In the genomic region with DNA sequence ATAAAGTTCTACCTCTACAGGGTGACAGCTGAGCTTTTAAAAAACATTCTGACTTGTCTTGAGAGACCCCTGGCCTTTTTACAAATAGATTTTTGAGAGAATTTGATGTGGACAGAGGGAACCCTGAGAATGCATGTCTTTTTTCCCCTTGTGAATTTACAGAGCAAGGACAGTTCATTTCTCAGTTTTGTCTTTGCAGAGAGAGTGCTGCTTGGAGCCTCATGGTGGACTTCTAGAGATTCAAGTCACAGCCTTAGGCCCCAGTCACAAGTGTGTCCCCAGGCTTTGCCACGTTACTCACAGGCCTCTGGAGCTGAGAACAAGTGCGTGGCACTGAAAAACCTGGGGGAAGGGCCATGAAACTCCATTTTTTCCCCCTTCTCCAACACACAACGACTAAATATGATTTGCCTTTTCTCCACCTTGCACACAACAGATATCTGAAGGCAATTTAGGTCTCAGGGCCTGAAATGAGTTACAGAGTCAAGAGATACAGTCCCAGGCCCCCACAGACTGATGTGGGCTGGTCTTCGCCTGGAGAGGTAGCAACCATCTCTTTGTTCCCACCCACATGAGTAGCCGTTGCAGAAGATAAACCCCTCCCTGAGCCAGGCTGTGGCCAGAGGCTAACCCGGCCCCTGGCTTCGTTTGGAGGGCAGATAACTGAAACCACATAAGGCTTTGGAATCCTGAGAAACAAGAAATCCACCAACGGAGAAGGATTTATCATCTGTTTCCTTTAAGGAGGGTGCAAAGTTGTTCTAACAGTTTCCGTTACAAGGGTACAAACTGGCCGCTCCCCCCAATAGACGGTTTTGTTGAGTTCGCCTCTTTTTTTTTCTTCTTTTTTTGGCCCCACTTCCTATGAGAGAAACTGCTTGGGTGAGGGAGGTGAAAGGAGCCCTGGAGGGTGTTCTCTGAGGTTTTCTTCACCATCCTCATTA, we compare ENCODE assay signal across 8 cellular contexts. TPM values are rescaled to one million over a fixed set of nuclear protein-coding genes. Genes with fewer than 3 reads are reported as not detected.
A peak's percentile ranks its signal among the peaks of the same experiment; 100 is the strongest.
DNase-seq lines count a peak whose midpoint lies in the region; ATAC-seq, FAIRE-seq and TF ChIP-seq lines count a peak whose summit lies in the region.

No MANE protein-coding gene starts in this region.

- FAIRE-seq in pancreas (lab: Jason Lieb, UNC), result no peak

- H3K9me3 Mint-ChIP-seq in CD4-positive, CD25-positive, alpha-beta regulatory T cell, result no peaks in the 10 kb centered on the region
- H3K9me3 Mint-ChIP-seq in activated naive CD8-positive, alpha-beta T cell treated with anti-CD3 and anti-CD28 coated beads, Interleukin-2, amount 50 U/mL, for 24 hours, result no peaks in the 10 kb centered on the region

- H3K4me2 ChIP-seq in GM23248 (ENCODE audit: unreplicated experiment) (peak overlapping the region; percentile 98), OCI-LY7 (ENCODE audit: low read length) (peak overlapping the region; percentile 84)

- WGBS in GM23248 (ENCODE audit: low coverage in 1 of 2, low lambda C conversion rate in 2 of 2, missing lambda C conversion rate in 2 of 2), 2 experiments, result 7 to 10% methylated on average over 12 of the region's 12 CpGs
- 6 to 7% methylated on average over 12 of the region's 12 CpGs for WGBS in heart right ventricle, 2 donors
- 23 to 25% methylated on average over 12 of the region's 12 CpGs for WGBS in pancreas, 2 donors

- H3K4me3 Mint-ChIP-seq in CD4-positive, CD25-positive, alpha-beta regulatory T cell, result peak overlapping the region; percentile 96 to 100 (median 98)
- peak overlapping the region; percentile 85 for H3K4me3 Mint-ChIP-seq in activated naive CD8-positive, alpha-beta T cell treated with anti-CD3 and anti-CD28 coated beads, Interleukin-2, amount 50 U/mL, for 24 hours

- H3K79me2 ChIP-seq in GM23248 (ENCODE audit: insufficient read depth) (peaks cover 26% of the 10 kb centered on the region), OCI-LY7 (ENCODE audit: insufficient read depth, low read depth, low read length) (no peaks in the 10 kb centered on the region)

- peaks cover 58% of the 10 kb centered on the region for H3K4me1 ChIP-seq in CD4-positive, CD25-positive, alpha-beta regulatory T cell (ENCODE audit: control insufficient read depth, insufficient read depth, low read length, poor library complexity, severe bottlenecking)
- H3K4me1 ChIP-seq in GM23248 (ENCODE audit: insufficient read depth) (peaks cover 44% of the 10 kb centered on the region), OCI-LY7 (ENCODE audit: insufficient read depth, low read length, poor library complexity, severe bottlenecking) (peaks cover 56% of the 10 kb centered on the region), heart right ventricle (peaks cover 25 to 92% (median 82%) of the 10 kb centered on the region in 9 donors), pancreas (peaks cover 24 to 45% (median 31%) of the 10 kb centered on the region in 3 donors)

- CTCF ChIA-PET in OCI-LY7 (lab: Charles Lee; ENCODE audit: unreplicated experiment), result no interaction called here

- peak overlapping the region; percentile 93 to 100 (median 100) for H3K27ac Mint-ChIP-seq in CD4-positive, CD25-positive, alpha-beta regulatory T cell
- peak overlapping the region; percentile 94 for H3K27ac Mint-ChIP-seq in activated naive CD8-positive, alpha-beta T cell treated with anti-CD3 and anti-CD28 coated beads, Interleukin-2, amount 50 U/mL, for 24 hours

- H3K27me3 ChIP-seq in CD4-positive, CD25-positive, alpha-beta regulatory T cell (ENCODE audit: control insufficient read depth, insufficient read depth, low read length), result no peaks in the 10 kb centered on the region
- H3K27me3 ChIP-seq in GM23248 (replicated peaks; ENCODE audit: insufficient read depth) (no peaks in the 10 kb centered on the region), heart right ventricle (no peaks in the 10 kb centered on the region), pancreas (no peaks in the 10 kb centered on the region)

- H3K9me2 ChIP-seq in GM23248 (ENCODE audit: insufficient read depth) (no peaks in the 10 kb centered on the region), OCI-LY7 (ENCODE audit: insufficient read depth, low read length) (no peaks in the 10 kb centered on the region)

- H2AFZ ChIP-seq in GM23248, result peak overlapping the region; percentile 73
- H2AFZ ChIP-seq in OCI-LY7 (ENCODE audit: low read length), result peak overlapping the region; percentile 43; the same call in 1 of the 2 replicates

- peaks cover 3% of the 10 kb centered on the region for H3K36me3 ChIP-seq in CD4-positive, CD25-positive, alpha-beta regulatory T cell (ENCODE audit: control insufficient read depth, insufficient read depth, low read length)
- H3K36me3 ChIP-seq in GM23248 (ENCODE audit: low read depth), result peaks cover 14% of the 10 kb centered on the region; the same call in 1 of the 2 replicates
- H3K36me3 ChIP-seq in OCI-LY7 (ENCODE audit: insufficient read depth, low read length), result peaks cover 28% of the 10 kb centered on the region; the same call in 1 of the 2 replicates
- H3K36me3 ChIP-seq in heart right ventricle, result peaks cover 0 to 15% (median 0%) of the 10 kb centered on the region in 9 donors
- H3K36me3 ChIP-seq in pancreas, result no peaks in the 10 kb centered on the region

- no peaks in the 10 kb centered on the region for H3K9me3 ChIP-seq in CD4-positive, CD25-positive, alpha-beta regulatory T cell (ENCODE audit: control insufficient read depth in 2 of 2, low read length in 2 of 2)
- no peaks in the 10 kb centered on the region for H3K9me3 ChIP-seq in GM23248 (ENCODE audit: low read depth)
- no peaks in the 10 kb centered on the region for H3K9me3 ChIP-seq in OCI-LY7 (ENCODE audit: low read length)
- no peaks in the 10 kb centered on the region for H3K9me3 ChIP-seq in heart right ventricle
- no peaks in the 10 kb centered on the region for H3K9me3 ChIP-seq in pancreas

- H3K4me1 Mint-ChIP-seq in CD4-positive, CD25-positive, alpha-beta regulatory T cell, result peaks cover 19 to 82% (median 54%) of the 10 kb centered on the region in 4 donors
- peaks cover 76% of the 10 kb centered on the region for H3K4me1 Mint-ChIP-seq in activated naive CD8-positive, alpha-beta T cell treated with anti-CD3 and anti-CD28 coated beads, Interleukin-2, amount 50 U/mL, for 24 hours

- no peak for ATAC-seq in CD4-positive, CD25-positive, alpha-beta regulatory T cell (ENCODE audit: low read depth in 2 of 2)
- peak; percentile 11 for ATAC-seq in activated naive CD8-positive, alpha-beta T cell treated with anti-CD3 and anti-CD28 coated beads, Interleukin-2, amount 50 U/mL, for 24 hours
- ATAC-seq in heart right ventricle, result peak; percentile 23 to 64 (median 49)
- ATAC-seq in pancreas, result peak in 2 of 4 donors; percentile 7 to 17
- ATAC-seq in HG02642 (IDR thresholded peaks at IDR 0.05; ENCODE audit: poor library complexity, unreplicated experiment), result no peak

- POLR2A ChIA-PET in OCI-LY7 (lab: Charles Lee), result interaction anchor here (0.5 to 2.2 kb wide), 12 partner anchors 16 to 1516 kb away, joined by 3 to 12 read pairs (median 4); no protein-coding TSS in a partner anchor

- peaks cover 9% of the 10 kb centered on the region for H3K27me3 Mint-ChIP-seq in CD4-positive, CD25-positive, alpha-beta regulatory T cell
- H3K27me3 Mint-ChIP-seq in activated naive CD8-positive, alpha-beta T cell treated with anti-CD3 and anti-CD28 coated beads, Interleukin-2, amount 50 U/mL, for 24 hours, result peaks cover 1% of the 10 kb centered on the region

- BruUV-seq in OCI-LY7 (replicated peaks; lab: Mats Ljungman, UMichigan), result no TSS peak

- H3K36me3 Mint-ChIP-seq in CD4-positive, CD25-positive, alpha-beta regulatory T cell, result peaks cover 9% of the 10 kb centered on the region
- peaks cover 16% of the 10 kb centered on the region for H3K36me3 Mint-ChIP-seq in activated naive CD8-positive, alpha-beta T cell treated with anti-CD3 and anti-CD28 coated beads, Interleukin-2, amount 50 U/mL, for 24 hours (ENCODE audit: low read depth)

- DNase-seq in CD4-positive, CD25-positive, alpha-beta regulatory T cell, result peak in 2 of 3 donors; percentile 16 to 54
- DNase-seq in GM23248 (peak; percentile 89), OCI-LY7 (ENCODE audit: low spot score) (peak; percentile 66), heart right ventricle (peak; percentile 67 to 74), pancreas (peak in 2 of 6 donors; percentile 35 to 50), NCI-H446 (lab: John Stamatoyannopoulos, UW) (no peak)
- DNase-seq in activated naive CD8-positive, alpha-beta T cell treated with anti-CD3 and anti-CD28 coated beads, Interleukin-2, amount 50 U/mL, for 24 hours, result peak; percentile 56

- in situ Hi-C loops in GM23248 (cut with MboI), result loop anchor here (10.0 kb wide), 1 partner anchor 92 kb away; a partner anchor contains a TSS

- peaks cover 64% of the 10 kb centered on the region for H3F3A ChIP-seq in GM23248 (ENCODE audit: insufficient read depth)

- H4K20me1 ChIP-seq in GM23248 (ENCODE audit: insufficient read depth), result no peaks in the 10 kb centered on the region
- no peaks in the 10 kb centered on the region for H4K20me1 ChIP-seq in OCI-LY7 (ENCODE audit: insufficient read depth, low read length)

- intact Hi-C loops in OCI-LY7 (cut with micrococcal nuclease; ENCODE audit: unreplicated experiment), result loop anchor here (1.0 kb wide), 2 partner anchors 42 to 94 kb away; no protein-coding TSS in a partner anchor
- intact Hi-C loops in heart right ventricle (cut with DNase I), result loop anchor here in 6 of 10 donors (2.0 to 10.0 kb wide), 7 partner anchors 34 to 109 kb away; a partner anchor contains a TSS
- intact Hi-C loops in pancreas (cut with DNase I), result no loop called here

- H3K9ac ChIP-seq in GM23248, result peak overlapping the region; percentile 96

- H3K4me3 ChIP-seq in CD4-positive, CD25-positive, alpha-beta regulatory T cell (ENCODE audit: low read depth, low read length), result peak overlapping the region; percentile 75
- H3K4me3 ChIP-seq in GM23248 (peak overlapping the region; percentile 82), OCI-LY7 (ENCODE audit: low read depth, low read length, poor library complexity, severe bottlenecking) (peak overlapping the region; percentile 75), heart right ventricle (peak overlapping the region; percentile 57 to 83 (median 70)), pancreas (peak overlapping the region; percentile 76 to 91 (median 86))

- TF ChIP-seq CTCF in OCI-LY7 (conservative IDR thresholded peaks at IDR 0.05; ENCODE audit: low read length), result no peak
- TF ChIP-seq CTCF in heart right ventricle (IDR thresholded peaks at IDR 0.05), result no peak
- TF ChIP-seq CTCF in pancreas (IDR thresholded peaks at IDR 0.05), result no peak

- H3K27ac ChIP-seq in CD4-positive, CD25-positive, alpha-beta regulatory T cell (ENCODE audit: insufficient read depth, low read length, poor library complexity, severe bottlenecking), result peak overlapping the region; percentile 96
- H3K27ac ChIP-seq in GM23248 (peak overlapping the region; percentile 98), OCI-LY7 (ENCODE audit: low read depth, low read length, poor library complexity, severe bottlenecking) (peak overlapping the region; percentile 91), heart right ventricle (peak overlapping the region; percentile 97 to 100 (median 99)), pancreas (peak overlapping the region; percentile 93 to 99 (median 97))

RNA-seq across cellular contexts. Expression of a gene that starts 1.0 kb away (rescaled TPM):
- total RNA-seq in CD4-positive, CD25-positive, alpha-beta regulatory T cell, result 8.6 TPM
- 10 to 100 TPM in 2 of 4 donors, 1 to 10 TPM in 2; 8.3 to 13.2 (median 9.8) TPM for polyA plus RNA-seq in CD4-positive, CD25-positive, alpha-beta regulatory T cell
- total RNA-seq in GM23248 (2014; rRNA removed; shearing (Covaris generic)), result 28.9 and 31.0 TPM in 2 replicates
- polyA plus RNA-seq in GM23248 (2016; fragmentation: Nextera tagmentation; extraction: Ambion mirVana) (20.4 and 21.5 TPM in 2 replicates), heart right ventricle (1 to 10 TPM; 2.9 to 3.4 TPM), pancreas (1 to 10 TPM; 3.3 to 6.2 TPM)
- total RNA-seq in OCI-LY7 (2014; rRNA removed; shearing (Covaris generic)), result 8.2 and 10.3 TPM in 2 replicates
- total RNA-seq in OCI-LY7 (2022) (15.2 and 18.0 TPM in 2 replicates), heart right ventricle (1 to 10 TPM; 2.7 to 7.5 (median 4.6) TPM), pancreas (1 to 10 TPM; 5.6 to 9.5 (median 7.3) TPM)

RNA-seq across cellular contexts. Expression of a gene that starts 39.8 kb away (rescaled TPM):
- total RNA-seq in CD4-positive, CD25-positive, alpha-beta regulatory T cell, result 73.6 TPM
- 10 to 100 TPM in 2 of 4 donors, 1 to 10 TPM in 2; 4.4 to 14.8 (median 10.3) TPM for polyA plus RNA-seq in CD4-positive, CD25-positive, alpha-beta regulatory T cell
- total RNA-seq in GM23248 (2014; rRNA removed; shearing (Covaris generic)), result 11.6 and 12.8 TPM in 2 replicates
- polyA plus RNA-seq in GM23248 (2016; fragmentation: Nextera tagmentation; extraction: Ambion mirVana) (1.3 and 1.9 TPM in 2 replicates), heart right ventricle (10 to 100 TPM in 1 of 2 donors, 1 to 10 TPM in 1; 9.9 to 12.8 TPM), pancreas (1 to 10 TPM; 6.4 to 8.6 TPM)
- total RNA-seq in OCI-LY7 (2014; rRNA removed; shearing (Covaris generic)), result 8.0 and 19.5 TPM in 2 replicates
- total RNA-seq in OCI-LY7 (2022) (17.1 and 18.2 TPM in 2 replicates), heart right ventricle (10 to 100 TPM in 8 of 10 donors, 1 to 10 TPM in 2; 7.4 to 19.1 (median 11.8) TPM), pancreas (1 to 10 TPM; 3.4 to 9.9 (median 5.4) TPM)

Comparison
In these comparisons a context has a peak if more than half of its experiments do, and no peak if none do; other contexts are left out.
1. ATAC-seq: peak in activated naive CD8-positive, alpha-beta T cell treated with anti-CD3 and anti-CD28 coated beads, Interleukin-2, amount 50 U/mL, for 24 hours (single experiment) and heart right ventricle (8 of 8); none in CD4-positive, CD25-positive, alpha-beta regulatory T cell (0 of 2) and HG02642 (single experiment).
2. DNase-seq: peak in CD4-positive, CD25-positive, alpha-beta regulatory T cell (2 of 3), GM23248 (single experiment), OCI-LY7 (single experiment), activated naive CD8-positive, alpha-beta T cell treated with anti-CD3 and anti-CD28 coated beads, Interleukin-2, amount 50 U/mL, for 24 hours (single experiment) and heart right ventricle (2 of 2); none in NCI-H446 (0 of 2).
3. intact Hi-C loops: an anchor here in OCI-LY7 (1.0 kb wide) and heart right ventricle (2.0 to 10.0 kb wide); none called in pancreas.
4. Peak in every context shown above with its lines, with median percentiles within 50 percentile points of each other: H3K27ac ChIP-seq and H3K4me3 ChIP-seq.